In the genomic region with DNA sequence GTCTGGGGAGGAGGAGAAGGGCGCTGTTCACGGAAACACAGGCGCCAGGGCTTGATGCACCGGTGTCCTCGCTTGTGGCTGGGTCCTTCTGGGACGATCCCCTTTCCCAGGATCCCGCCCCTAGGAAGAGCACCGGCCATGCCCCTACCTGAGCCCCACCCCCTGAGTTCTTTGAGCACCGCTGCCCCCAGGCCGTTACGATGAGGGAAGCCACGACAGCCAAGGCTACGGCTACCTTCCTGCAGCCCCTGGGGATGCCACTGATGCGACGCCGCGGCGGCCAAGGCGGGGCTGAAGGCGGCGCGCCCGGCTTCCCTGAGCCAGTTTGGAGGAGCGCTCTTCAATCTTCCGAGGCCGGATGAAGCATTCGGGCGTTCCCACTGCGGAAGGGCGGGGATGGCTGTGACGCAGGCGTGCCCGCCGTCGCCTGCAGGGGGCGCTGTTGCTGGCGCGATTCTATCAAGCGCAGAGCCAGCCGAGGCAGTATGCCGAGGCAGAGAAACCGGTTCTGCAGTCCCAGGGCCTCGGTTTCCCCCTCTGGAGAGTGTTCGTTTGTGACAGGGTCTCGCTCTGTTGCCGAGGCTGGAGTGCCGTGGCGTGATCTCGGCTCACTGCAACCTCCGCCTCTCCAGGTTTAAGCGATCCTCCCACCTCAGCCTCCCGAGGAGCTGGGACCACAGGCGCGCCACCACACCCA, we compare ENCODE assay signal across 8 cellular contexts. TPM values are rescaled to one million over a fixed set of nuclear protein-coding genes. Genes with fewer than 3 reads are reported as not detected.
A peak's percentile ranks its signal among the peaks of the same experiment; 100 is the strongest.
DNase-seq lines count a peak whose midpoint lies in the region; ATAC-seq lines count a peak whose summit lies in the region.

No MANE protein-coding gene starts in this region.

- no peaks in the 10 kb centered on the region for H3K4me1 ChIP-seq in naive thymus-derived CD4-positive, alpha-beta T cell (ENCODE audit: control insufficient read depth in 2 of 2, insufficient read depth in 2 of 2, low read length in 2 of 2)

- DNase-seq in NCI-H2081 (lab: John Stamatoyannopoulos, UW) (peak; percentile 56 to 67), NCI-H2081 treated with DMSO at 0.1 percent for 48 hours (lab: John Stamatoyannopoulos, UW) (no peak), NCI-H345 treated with DMSO at 0.1 percent for 48 hours (lab: John Stamatoyannopoulos, UW; ENCODE audit: unreplicated experiment) (peak; percentile 23), epidermal melanocyte (ENCODE audit: insufficient read length, low spot score) (peak; percentile 26)
- peak; percentile 63 for DNase-seq in activated CD8-positive, alpha-beta memory T cell treated with anti-CD3 and anti-CD28 coated beads, Interleukin-2, amount 50 U/mL, for 4 hours
- DNase-seq in naive thymus-derived CD4-positive, alpha-beta T cell: peak; percentile 42 to 84 (median 67)

- CTCF ChIA-PET in naive thymus-derived CD4-positive, alpha-beta T cell (lab: Charles Lee): no interaction called here

- no peaks in the 10 kb centered on the region for H3K9me3 ChIP-seq in naive thymus-derived CD4-positive, alpha-beta T cell (ENCODE audit: control insufficient read depth in 2 of 3, low read length in 3 of 3)

- H3K36me3 ChIP-seq in naive thymus-derived CD4-positive, alpha-beta T cell (ENCODE audit: control insufficient read depth in 2 of 3, insufficient read depth in 3 of 3, low read length in 3 of 3): no peaks in the 10 kb centered on the region

- intact Hi-C loops in naive thymus-derived CD4-positive, alpha-beta T cell (cut with micrococcal nuclease): no loop called here

- H3K27ac ChIP-seq in naive thymus-derived CD4-positive, alpha-beta T cell (ENCODE audit: low read depth, low read length): no peak overlapping the region

- H3K27ac Mint-ChIP-seq in naive thymus-derived CD4-positive, alpha-beta T cell: peak overlapping the region in 3 of 9 donors; percentile 18 to 62 (median 19)
- H3K27ac Mint-ChIP-seq in stimulated activated memory B cell treated with anti-CD40 and anti-IgM and Interleukin-4, amounts not matched to agents 10 μg/mL and 1 μg/mL and 100 μg/mL, for 72 hours: no peak overlapping the region

- H3K4me3 Mint-ChIP-seq in naive thymus-derived CD4-positive, alpha-beta T cell: peak overlapping the region in 9 of 10 donors; percentile 38 to 81 (median 63)
- peak overlapping the region; percentile 30 for H3K4me3 Mint-ChIP-seq in stimulated activated memory B cell treated with anti-CD40 and anti-IgM and Interleukin-4, amounts not matched to agents 10 μg/mL and 1 μg/mL and 100 μg/mL, for 72 hours

- H3K36me3 Mint-ChIP-seq in naive thymus-derived CD4-positive, alpha-beta T cell: no peaks in the 10 kb centered on the region
- no peaks in the 10 kb centered on the region for H3K36me3 Mint-ChIP-seq in stimulated activated memory B cell treated with anti-CD40 and anti-IgM and Interleukin-4, amounts not matched to agents 10 μg/mL and 1 μg/mL and 100 μg/mL, for 72 hours

- peaks cover 0 to 6% (median 2%) of the 10 kb centered on the region in 7 donors for H3K4me1 Mint-ChIP-seq in naive thymus-derived CD4-positive, alpha-beta T cell
- peaks cover 19% of the 10 kb centered on the region for H3K4me1 Mint-ChIP-seq in stimulated activated memory B cell treated with anti-CD40 and anti-IgM and Interleukin-4, amounts not matched to agents 10 μg/mL and 1 μg/mL and 100 μg/mL, for 72 hours

- H3K9me3 Mint-ChIP-seq in naive thymus-derived CD4-positive, alpha-beta T cell: no peaks in the 10 kb centered on the region
- H3K9me3 Mint-ChIP-seq in stimulated activated memory B cell treated with anti-CD40 and anti-IgM and Interleukin-4, amounts not matched to agents 10 μg/mL and 1 μg/mL and 100 μg/mL, for 72 hours: no peaks in the 10 kb centered on the region

- H3K27me3 Mint-ChIP-seq in naive thymus-derived CD4-positive, alpha-beta T cell: peaks cover 4 to 22% (median 11%) of the 10 kb centered on the region in 5 donors
- peaks cover 63% of the 10 kb centered on the region for H3K27me3 Mint-ChIP-seq in stimulated activated memory B cell treated with anti-CD40 and anti-IgM and Interleukin-4, amounts not matched to agents 10 μg/mL and 1 μg/mL and 100 μg/mL, for 72 hours

- POLR2A ChIA-PET in naive thymus-derived CD4-positive, alpha-beta T cell (lab: Charles Lee): no interaction called here

- H3K4me3 ChIP-seq in naive thymus-derived CD4-positive, alpha-beta T cell (ENCODE audit: low read length): peak overlapping the region; percentile 27

- no peaks in the 10 kb centered on the region for H3K27me3 ChIP-seq in naive thymus-derived CD4-positive, alpha-beta T cell (ENCODE audit: control insufficient read depth in 2 of 2, insufficient read depth in 2 of 2, low read length in 2 of 2)

- peak; percentile 97 for ATAC-seq in naive thymus-derived CD4-positive, alpha-beta T cell
- ATAC-seq in stimulated activated memory B cell treated with anti-CD40 and anti-IgM and Interleukin-4, amounts not matched to agents 10 μg/mL and 1 μg/mL and 100 μg/mL, for 72 hours: peak; percentile 74
- no peak for ATAC-seq in HG03135 (IDR thresholded peaks at IDR 0.05; ENCODE audit: unreplicated experiment)

RNA-seq across cellular contexts. Expression of gene NEFH, which starts 9.7 kb away (rescaled TPM):
- 1 to 10 TPM in 1 of 5 experiments, under 1 TPM in 4; 0.19 to 3.2 (median 0.24) TPM for total RNA-seq in naive thymus-derived CD4-positive, alpha-beta T cell
- under 1 TPM; 0.20 to 0.25 TPM for polyA plus RNA-seq in naive thymus-derived CD4-positive, alpha-beta T cell

RNA-seq across cellular contexts. Expression of gene RFPL1, which starts 31.9 kb away (rescaled TPM):
- total RNA-seq in naive thymus-derived CD4-positive, alpha-beta T cell: under 1 TPM in 2 of 5 experiments, not detected in 3; 0.15 to 0.24 TPM
- polyA plus RNA-seq in naive thymus-derived CD4-positive, alpha-beta T cell: under 1 TPM in 1 of 2 donors, not detected in 1; 0.14 TPM
